ENCODE assay signal across 14 cellular contexts in the genomic region with DNA sequence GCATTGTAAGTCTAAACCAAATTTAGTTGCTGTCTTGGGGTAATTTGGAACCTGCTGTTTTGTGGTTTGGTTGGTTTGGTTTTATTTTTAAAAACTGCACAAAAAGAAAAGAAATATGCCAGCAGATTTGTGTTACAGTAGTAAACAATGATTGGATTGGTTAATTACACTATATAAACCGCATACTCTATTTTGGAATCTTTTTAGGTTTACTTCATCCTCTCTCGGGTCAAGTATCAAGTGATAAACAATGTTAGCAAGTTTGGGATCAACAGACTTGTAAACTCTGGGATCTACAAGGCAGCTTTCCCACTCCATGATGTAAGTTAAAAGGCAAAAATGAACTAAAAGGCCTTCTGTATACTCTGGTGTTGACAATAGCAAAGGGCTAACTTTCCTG.
DNase-seq lines count a peak whose midpoint lies in the region; ATAC-seq and TF ChIP-seq lines count a peak whose summit lies in the region.
"Had no signal": no experiment of that assay in that cellular context is flagged by ENCODE, and none has a peak within 500 bp of the region (broad histone marks: within the 10 kb centered on the region; RNA-seq: fewer than 3 reads in every experiment).

No MANE protein-coding gene starts in this region.

- H3K27me3 ChIP-seq in vagina (no peaks in the 10 kb centered on the region), heart right ventricle (no peaks in the 10 kb centered on the region)

- H3K4me3 ChIP-seq in fibroblast of villous mesenchyme (ENCODE audit: low read depth, low read length) (no peak overlapping the region), vagina (no peak overlapping the region), heart right ventricle (no peak overlapping the region)
- H3K4me3 ChIP-seq: HAP-1 had no signal

- 88 to 92% methylated on average over 2 of the region's 2 CpGs for WGBS in heart right ventricle, 2 donors

- H3K9me3 ChIP-seq in vagina, result no peaks in the 10 kb centered on the region
- no peaks in the 10 kb centered on the region for H3K9me3 ChIP-seq in heart right ventricle
- H3K9me3 ChIP-seq: HAP-1 had no signal

- DNase-seq in AG09319 (ENCODE audit: extremely low read depth, low read depth) (peak; percentile 49), M059J (ENCODE audit: low read depth) (peak; percentile 26), fibroblast of villous mesenchyme (ENCODE audit: low read depth) (peak; percentile 37), vagina (ENCODE audit: extremely low spot score in 2 of 2) (no peak), NCI-H1105 (lab: John Stamatoyannopoulos, UW) (no peak), heart right ventricle (no peak)
- DNase-seq in activated naive CD4-positive, alpha-beta T cell (lab: John Stamatoyannopoulos, UW), result no peak
- DNase-seq: CD8-positive, alpha-beta T cell; COR-L47; DMS153; DMS79 treated with DMSO at 0.1 percent for 48 hours; EL; GOT3 had no signal

- H3K27ac ChIP-seq in vagina, result peak overlapping the region; percentile 4
- H3K27ac ChIP-seq in heart right ventricle, result no peak overlapping the region

- TF ChIP-seq CTCF in AG09319 (IDR thresholded peaks at IDR 0.05; ENCODE audit: low read depth, low read length) (no peak; the same call in 1 of the 2 replicates), fibroblast of villous mesenchyme (IDR thresholded peaks at IDR 0.05; ENCODE audit: insufficient read depth, low read depth, low read length) (no peak), vagina (IDR thresholded peaks at IDR 0.05) (no peak), heart right ventricle (IDR thresholded peaks at IDR 0.05) (no peak)

- H3K36me3 ChIP-seq in vagina (peaks cover 0 to 22% of the 10 kb centered on the region in 2 donors), heart right ventricle (peaks cover 0 to 73% (median 35%) of the 10 kb centered on the region in 9 donors)

- ATAC-seq in heart right ventricle, result no peak
- ATAC-seq: CD8-positive, alpha-beta T cell had no signal

- H3K4me1 ChIP-seq in vagina (peaks cover 11% of the 10 kb centered on the region), heart right ventricle (peaks cover 0 to 22% (median 4%) of the 10 kb centered on the region in 9 donors)

- intact Hi-C loops in vagina (cut with DNase I), result no loop called here
- intact Hi-C loops in heart right ventricle (cut with DNase I), result loop anchor here in 1 of 10 donors (10.0 kb wide), 1 partner anchor 74 kb away; no protein-coding TSS in a partner anchor

- TF ChIP-seq POLR2A in vagina (IDR thresholded peaks at IDR 0.05), result no peak

Comparison
In these comparisons a context has a peak if more than half of its experiments do, and no peak if none do; other contexts are left out.
1. DNase-seq: peak in AG09319 (single experiment), M059J (single experiment) and fibroblast of villous mesenchyme (single experiment); none in vagina (0 of 2), NCI-H1105 (single experiment), activated naive CD4-positive, alpha-beta T cell (0 of 4) and heart right ventricle (0 of 2).